16 cellular contexts compared by ENCODE assay signal in the genomic region with DNA sequence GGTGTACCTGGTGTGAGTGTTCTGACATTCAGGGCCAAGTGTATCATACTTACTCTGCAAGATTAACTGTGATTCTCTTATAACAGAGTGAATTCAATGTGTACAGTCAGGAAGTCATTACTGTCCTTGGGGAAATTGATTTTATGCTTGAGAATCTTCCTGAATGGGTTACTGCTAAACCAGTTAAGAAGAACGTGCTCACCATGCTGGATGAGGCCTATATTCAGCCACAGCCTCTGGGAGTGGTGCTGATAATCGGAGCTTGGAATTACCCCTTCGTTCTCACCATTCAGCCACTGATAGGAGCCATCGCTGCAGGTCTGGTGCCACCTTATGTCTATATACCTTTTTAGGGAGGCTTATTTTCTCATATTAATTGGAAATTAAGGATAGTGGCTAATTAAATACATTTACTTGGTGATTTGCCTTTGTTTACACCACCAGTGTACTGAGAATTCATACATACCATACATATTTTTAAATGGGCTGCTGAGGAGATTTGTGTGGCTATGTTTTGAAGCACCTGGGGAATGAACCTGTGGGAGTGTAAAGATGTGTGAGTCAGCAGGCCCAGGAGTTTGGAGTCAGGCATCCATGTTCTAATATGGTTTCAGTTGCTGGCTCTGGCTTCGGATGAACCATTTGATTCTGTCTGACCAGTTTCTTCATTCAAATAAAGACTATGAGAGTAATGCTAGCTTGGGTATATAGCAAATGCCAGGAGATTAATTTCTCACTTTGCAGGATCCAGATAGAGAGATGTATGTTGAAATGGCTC. TPM values are rescaled to one million over a fixed set of nuclear protein-coding genes. Genes with fewer than 3 reads are reported as not detected.
DNase-seq lines count a peak whose midpoint lies in the region; ATAC-seq, FAIRE-seq and TF ChIP-seq lines count a peak whose summit lies in the region.
"Had no signal": no experiment of that assay in that cellular context is flagged by ENCODE, and none has a peak within 500 bp of the region (broad histone marks: within the 10 kb centered on the region; RNA-seq: fewer than 3 reads in every experiment).

No MANE protein-coding gene starts in this region.

- peaks cover 62% of the 10 kb centered on the region for H3K36me3 Mint-ChIP-seq in Caco-2 (ENCODE audit: insufficient read depth, unreplicated experiment)

- H3K36me3 ChIP-seq in Caco-2 (ENCODE audit: control insufficient read depth, insufficient read depth, low read length) (no peaks in the 10 kb centered on the region; the same call in 1 of the 2 replicates), ascending aorta (peaks cover 32 to 33% of the 10 kb centered on the region in 2 donors), kidney (ENCODE audit: control insufficient read depth in 1 of 2, insufficient read depth in 2 of 2, low read length in 2 of 2) (peaks cover 9 to 24% of the 10 kb centered on the region in 2 donors)
- H3K36me3 ChIP-seq: SJSA1 had no signal

- DNase-seq in Caco-2 (no peak), ascending aorta (ENCODE audit: low spot score in 2 of 2) (no peak), kidney (no peak), NCI-H510A (lab: John Stamatoyannopoulos, UW) (no peak), GM19239 (ENCODE audit: insufficient read length, low spot score) (no peak)
- DNase-seq in stimulated activated CD4-positive, alpha-beta T cell treated with anti-CD3 and anti-CD28 coated beads, Interleukin-15, amount 100 ng/mL, for 24 hours = no peak
- DNase-seq: central memory CD4-positive, alpha-beta T cell; NCI-H446 treated with DMSO at 0.1 percent for 48 hours; posterior cingulate gyrus; trophoblast cell had no signal

- no peak overlapping the region for H3K4me3 ChIP-seq in Caco-2 (ENCODE audit: low read depth, low read length)
- peak overlapping the region; percentile 16 to 85 for H3K4me3 ChIP-seq in ascending aorta
- peak overlapping the region; percentile 58 to 75 for H3K4me3 ChIP-seq in kidney (ENCODE audit: low read length in 2 of 2)
- H3K4me3 ChIP-seq in skin epidermis = peak overlapping the region in 2 of 7 experiments; percentile 81 to 89
- H3K4me3 ChIP-seq: SJSA1 had no signal

- H3K9ac ChIP-seq in kidney (ENCODE audit: low read length in 2 of 2) = peak overlapping the region; percentile 27 to 42

- BruUV-seq in Caco-2 (replicated peaks; lab: Mats Ljungman, UMichigan) = no TSS peak

- POLR2A ChIA-PET in Caco-2 (lab: Charles Lee) = interaction anchor here (0.6 kb wide), 1 partner anchor 37 kb away, joined by 3 read pairs; no protein-coding TSS in a partner anchor

- H3K4me1 ChIP-seq in Caco-2 (peaks cover 31% of the 10 kb centered on the region), ascending aorta (peaks cover 9 to 31% of the 10 kb centered on the region in 2 donors), kidney (ENCODE audit: control insufficient read depth in 1 of 2, insufficient read depth in 1 of 2, low read depth in 1 of 2, low read length in 2 of 2) (peaks cover 15 to 21% of the 10 kb centered on the region in 2 donors)

- H3K27me3 Mint-ChIP-seq in Caco-2 (ENCODE audit: insufficient read depth, unreplicated experiment) = no peaks in the 10 kb centered on the region

- H3K27me3 ChIP-seq in Caco-2 (replicated peaks; ENCODE audit: control insufficient read depth, insufficient read depth, low read length) (no peaks in the 10 kb centered on the region), ascending aorta (no peaks in the 10 kb centered on the region)
- H3K27me3 ChIP-seq: SJSA1 had no signal

- CTCF ChIA-PET in Caco-2 (lab: Charles Lee) = interaction anchor here (0.9 kb wide), 2 partner anchors 20 to 67 kb away, joined by 3 read pairs; no protein-coding TSS in a partner anchor

- peaks cover 44% of the 10 kb centered on the region for H3K4me1 Mint-ChIP-seq in Caco-2 (ENCODE audit: low read depth, unreplicated experiment)

- no peaks in the 10 kb centered on the region for H3K9me3 Mint-ChIP-seq in Caco-2 (ENCODE audit: unreplicated experiment)
- H3K9me3 Mint-ChIP-seq: activated T-helper 1 cell treated with anti-CD3 and anti-CD28 coated beads, Interleukin-12 subunit alpha, Interleukin-12 subunit beta, Interleukin-2, Interleukin-4 antibody, amounts not matched to agents 30 ng/mL and 10 ng/mL and 1 ng/mL, durations not matched to agents 14 hours and 24 hours and 36 hours had no signal

- H3K4me3 Mint-ChIP-seq in Caco-2 (ENCODE audit: unreplicated experiment) = peak overlapping the region; percentile 22

- no peak for ATAC-seq in GM19397 (IDR thresholded peaks at IDR 0.05; ENCODE audit: unreplicated experiment)
- ATAC-seq: activated CD4-positive, CD25-positive, alpha-beta regulatory T cell treated with anti-CD3 and anti-CD28 coated beads, Interleukin-2, amount 50 U/mL, for 24 hours; left cardiac atrium had no signal

- H3K27ac ChIP-seq in ascending aorta (peak overlapping the region; percentile 59 to 64), kidney (ENCODE audit: low read depth in 2 of 2, low read length in 2 of 2) (peak overlapping the region; percentile 38 to 52), skin epidermis (peak overlapping the region in 15 of 21 experiments; percentile 2 to 95 (median 53))
- H3K27ac ChIP-seq: SJSA1 had no signal

- intact Hi-C loops in Caco-2 (cut with micrococcal nuclease; ENCODE audit: unreplicated experiment) = no loop called here
- intact Hi-C loops in ascending aorta (cut with DNase I) = no loop called here
- intact Hi-C loops in kidney (cut with DNase I) = no loop called here

- H3K9me3 ChIP-seq in Caco-2 (no peaks in the 10 kb centered on the region; the same call in 1 of the 2 replicates), ascending aorta (no peaks in the 10 kb centered on the region), kidney (ENCODE audit: control insufficient read depth in 1 of 2, low read length in 2 of 2) (no peaks in the 10 kb centered on the region)
- H3K9me3 ChIP-seq: SJSA1 had no signal

- peak overlapping the region; percentile 66 for H3K27ac Mint-ChIP-seq in Caco-2 (ENCODE audit: unreplicated experiment)
- H3K27ac Mint-ChIP-seq: activated T-helper 1 cell treated with anti-CD3 and anti-CD28 coated beads, Interleukin-12 subunit alpha, Interleukin-12 subunit beta, Interleukin-2, Interleukin-4 antibody, amounts not matched to agents 30 ng/mL and 10 ng/mL and 1 ng/mL, durations not matched to agents 14 hours and 24 hours and 36 hours had no signal

- TF ChIP-seq CTCF in Caco-2 (IDR thresholded peaks at IDR 0.05; ENCODE audit: insufficient read depth in 1 of 2, low read depth in 1 of 2, low read length in 1 of 2, severe bottlenecking in 1 of 2, unreplicated experiment in 1 of 2) (no peak), ascending aorta (IDR thresholded peaks at IDR 0.05) (no peak), kidney (IDR thresholded peaks at IDR 0.05; ENCODE audit: borderline replicate concordance, extremely low read depth, insufficient read depth) (no peak)

- FAIRE-seq in kidney (lab: Jason Lieb, UNC) (no peak), GM19239 (lab: Jason Lieb, UNC) (no peak)

RNA-seq across cellular contexts. Expression of gene ALDH3A2, which starts 3.1 kb away (rescaled TPM):
- 71.9 and 84.0 TPM in 2 replicates for total RNA-seq in Caco-2 (2022)
- 189 TPM for total RNA-seq in ascending aorta
- 75.0 TPM for total RNA-seq in kidney
- 87.7 TPM for polyA plus RNA-seq in kidney (ENCODE audit: insufficient read depth, low read depth, low replicate concordance)
